Comparison of ENCODE assay signal across 22 cellular contexts in the genomic region with DNA sequence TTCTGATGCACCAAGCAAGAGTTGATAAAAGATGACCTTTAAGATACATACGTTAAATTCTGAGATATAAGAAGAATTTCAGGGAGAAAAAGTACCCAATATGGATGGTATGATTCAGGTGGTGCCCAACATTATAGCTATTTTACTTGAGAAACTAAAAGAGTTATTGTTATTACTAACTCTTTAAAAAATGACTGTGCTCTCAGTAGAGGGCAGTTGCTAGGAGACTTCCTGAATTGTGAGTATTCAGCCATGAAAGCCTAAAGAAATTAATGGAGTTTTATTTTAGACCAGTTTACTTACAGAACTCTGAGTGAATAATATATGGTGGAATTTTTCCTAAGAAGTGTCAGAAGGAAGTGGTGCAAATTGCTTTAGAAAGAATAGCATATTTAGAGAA.
DNase-seq lines count a peak whose midpoint lies in the region; ATAC-seq, FAIRE-seq and TF ChIP-seq lines count a peak whose summit lies in the region.
"Had no signal": no experiment of that assay in that cellular context is flagged by ENCODE, and none has a peak within 500 bp of the region (broad histone marks: within the 10 kb centered on the region; RNA-seq: fewer than 3 reads in every experiment).

No MANE protein-coding gene starts in this region.

- WGBS in spleen, 5 donors, result 59 to 79% (median 69%) methylated on average over 1 of the region's 1 CpG

- H3K27me3 ChIP-seq in layer of hippocampus (ENCODE audit: control insufficient read depth, insufficient read depth, low read length), result no peaks in the 10 kb centered on the region
- H3K27me3 ChIP-seq in spleen (replicated peaks in 1 of 7), result no peaks in the 10 kb centered on the region
- H3K27me3 ChIP-seq: MG63, Peyer's patch had no signal

- no peaks in the 10 kb centered on the region for H3K36me3 ChIP-seq in spleen
- H3K36me3 ChIP-seq: MG63, Peyer's patch had no signal

- no peak for FAIRE-seq in GM19239 (lab: Jason Lieb, UNC)
- FAIRE-seq: A204.1, GM12892, H54, HepG2 had no signal

- no peaks in the 10 kb centered on the region for H3K4me1 ChIP-seq in spleen
- H3K4me1 ChIP-seq: Caco-2, Peyer's patch had no signal

- TF ChIP-seq POLR2A in spleen (IDR thresholded peaks at IDR 0.05), result no peak

- no peaks in the 10 kb centered on the region for H3K9me3 ChIP-seq in spleen
- H3K9me3 ChIP-seq: Caco-2, MG63, Peyer's patch had no signal

- H3K4me3 ChIP-seq in spleen, result no peak overlapping the region
- H3K4me3 ChIP-seq: MG63, Peyer's patch had no signal

- intact Hi-C loops in spleen (cut with DNase I; ENCODE audit: low total_unique reads), result no loop called here

- DNase-seq in A172 (ENCODE audit: low spot score) (peak; percentile 11), T1000 (lab: John Stamatoyannopoulos, UW) (no peak), GM19239 (ENCODE audit: insufficient read length, low spot score) (no peak), spleen (no peak)
- DNase-seq: Caco-2, DMS53, MG63, NCI-H1105, NCI-H187 treated with DMSO at 0.1 percent for 48 hours, NCI-H2171 treated with DMSO at 0.1 percent for 48 hours, NCI-H510A, NCI-H82, Peyer's patch, SHP77 had no signal

- peak overlapping the region; percentile 37 for H3K27ac ChIP-seq in angular gyrus (ENCODE audit: low read depth, low read length)
- H3K27ac ChIP-seq in layer of hippocampus (ENCODE audit: low read depth, low read length), result peak overlapping the region; percentile 10
- no peak overlapping the region for H3K27ac ChIP-seq in spleen
- H3K27ac ChIP-seq: Peyer's patch had no signal

- ATAC-seq in HG02870 (IDR thresholded peaks at IDR 0.05; ENCODE audit: unreplicated experiment) (peak; percentile 53), HG03139 (IDR thresholded peaks at IDR 0.05; ENCODE audit: unreplicated experiment) (no peak)
- ATAC-seq: HepG2 had no signal

- TF ChIP-seq CTCF in spleen (IDR thresholded peaks at IDR 0.05 in 8 of 11, conservative IDR thresholded peaks at IDR 0.05 in 3 of 11), result no peak

Comparison
In these comparisons a context has a peak if more than half of its experiments do, and no peak if none do; other contexts are left out.
1. H3K27ac ChIP-seq: peak in angular gyrus (single experiment) and layer of hippocampus (single experiment); none in spleen (0 of 8).